Comparison of ENCODE assay signal across 10 cellular contexts in the genomic region with DNA sequence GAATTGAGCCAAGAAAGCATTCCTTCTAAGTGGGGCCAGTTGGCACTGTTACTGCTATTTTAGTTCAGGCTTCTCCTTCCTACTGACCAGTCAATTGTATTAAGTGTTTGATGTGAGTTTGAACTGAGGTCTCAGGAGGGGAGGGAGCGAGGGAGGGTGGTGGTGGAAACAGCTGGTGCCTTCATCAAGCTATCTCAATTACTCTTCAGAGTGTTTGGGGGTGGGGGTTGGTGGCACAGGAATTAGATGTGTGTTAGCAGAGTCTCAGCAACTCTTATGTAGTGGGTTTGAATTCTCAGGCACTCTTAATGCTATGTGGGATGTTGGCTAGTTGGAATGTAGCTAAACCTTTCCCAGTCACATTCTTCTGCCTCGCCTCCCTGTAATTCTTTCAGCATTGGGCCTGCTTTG. TPM values are rescaled to one million over a fixed set of nuclear protein-coding genes. Genes with fewer than 3 reads are reported as not detected.
DNase-seq lines count a peak whose midpoint lies in the region; ATAC-seq and TF ChIP-seq lines count a peak whose summit lies in the region.
"Had no signal": no experiment of that assay in that cellular context is flagged by ENCODE, and none has a peak within 500 bp of the region (broad histone marks: within the 10 kb centered on the region; RNA-seq: fewer than 3 reads in every experiment).

No MANE protein-coding gene starts in this region.

- H3K9ac ChIP-seq in neuronal stem cell (ENCODE audit: low read depth, low read length, poor library complexity), result no peak overlapping the region

- peaks cover 85% of the 10 kb centered on the region for H3F3A ChIP-seq in PC-9 (ENCODE audit: insufficient read depth, low read depth)

- H4K20me1 ChIP-seq in PC-9 (ENCODE audit: insufficient read depth), result peaks cover 13% of the 10 kb centered on the region; the same call in 1 of the 2 replicates

- intact Hi-C loops in PC-9 (cut with micrococcal nuclease; ENCODE audit: unreplicated experiment), result loop anchor here (10.0 kb wide), 2 partner anchors 451 to 1779 kb away; partner anchors contain the start of gene TNKS1BP1
- intact Hi-C loops in esophagus muscularis mucosa (cut with DNase I), result no loop called here

- peaks cover 2% of the 10 kb centered on the region for H3K79me1 ChIP-seq in neuronal stem cell (ENCODE audit: low read depth, low read length)

- H3K4me2 ChIP-seq in PC-9 (peak overlapping the region; percentile 91), neuronal stem cell (ENCODE audit: insufficient read depth, low read length, poor library complexity, severe bottlenecking) (peak overlapping the region; percentile 12)

- POLR2A ChIA-PET in PC-9 (lab: Charles Lee; ENCODE audit: unreplicated experiment), result interaction anchor here (0.6 to 0.7 kb wide), 5 partner anchors 13 to 109 kb away, joined by 3 to 6 read pairs (median 5); partner anchors contain the start of gene SELENOH

- H3K9me3 ChIP-seq in PC-9 (ENCODE audit: insufficient read depth, low read depth), result no peaks in the 10 kb centered on the region
- no peaks in the 10 kb centered on the region for H3K9me3 ChIP-seq in esophagus muscularis mucosa
- H3K9me3 ChIP-seq in neuronal stem cell (replicated peaks in 1 of 2; ENCODE audit: control insufficient read depth in 2 of 2, insufficient read depth in 1 of 2, low read depth in 1 of 2, low read length in 2 of 2), result no peaks in the 10 kb centered on the region

- H3K4me1 ChIP-seq in ACC112 (ENCODE audit: control insufficient read depth, insufficient read depth, low read length, unreplicated experiment), result peaks cover 60% of the 10 kb centered on the region
- H3K4me1 ChIP-seq in PC-9 (replicated peaks; ENCODE audit: insufficient read depth), result peaks cover 97% of the 10 kb centered on the region
- H3K4me1 ChIP-seq in esophagus muscularis mucosa, result peaks cover 93 to 100% (median 99%) of the 10 kb centered on the region in 4 donors
- peaks cover 27 to 35% of the 10 kb centered on the region in 2 donors for H3K4me1 ChIP-seq in neuronal stem cell (ENCODE audit: control insufficient read depth in 2 of 2, insufficient read depth in 1 of 2, low read depth in 1 of 2, low read length in 2 of 2)

- H2BK12ac ChIP-seq in neuronal stem cell (ENCODE audit: low read length), result no peak overlapping the region

- CTCF ChIA-PET in PC-9 (lab: Charles Lee), result interaction anchor here (0.6 kb wide), 1 partner anchor 29 kb away, joined by 3 read pairs; no protein-coding TSS in a partner anchor

- TF ChIP-seq CTCF in PC-9 (conservative IDR thresholded peaks at IDR 0.05), result no peak
- no peak for TF ChIP-seq CTCF in esophagus muscularis mucosa (IDR thresholded peaks at IDR 0.05)

- H4K8ac ChIP-seq in neuronal stem cell (ENCODE audit: low read depth, low read length), result no peak overlapping the region

- WGBS in esophagus muscularis mucosa, result 37% methylated on average over 2 of the region's 2 CpGs
- no CpG with 5 or more reads among the region's 2 CpGs for WGBS in neuronal stem cell (ENCODE audit: extremely low coverage in 2 of 2, insufficient read length in 2 of 2, insufficient replicate concordance in 1 of 2), 2 donors

- H3K18ac ChIP-seq in neuronal stem cell (ENCODE audit: low read length), result no peak overlapping the region

- no peak for TF ChIP-seq EP300 in esophagus muscularis mucosa (IDR thresholded peaks at IDR 0.05)

- H2BK5ac ChIP-seq in neuronal stem cell (ENCODE audit: low read length), result no peak overlapping the region

- no peak overlapping the region for H2AK5ac ChIP-seq in neuronal stem cell (ENCODE audit: low read depth, low read length)

- H2AFZ ChIP-seq in ACC112 (ENCODE audit: low read length, unreplicated experiment), result no peak overlapping the region
- H2AFZ ChIP-seq in PC-9, result no peak overlapping the region
- H2AFZ ChIP-seq in neuronal stem cell (ENCODE audit: low read length), result no peak overlapping the region

- no peak overlapping the region for H4K91ac ChIP-seq in neuronal stem cell (ENCODE audit: low read depth, low read length, poor library complexity)

- peak overlapping the region; percentile 96 for H3K27ac ChIP-seq in ACC112 (ENCODE audit: low read depth, low read length)
- peak overlapping the region; percentile 93 for H3K27ac ChIP-seq in PC-9
- H3K27ac ChIP-seq in esophagus muscularis mucosa (replicated peaks in 1 of 4), result peak overlapping the region; percentile 75 to 82 (median 78)
- peak overlapping the region; percentile 75 for H3K27ac ChIP-seq in neuronal stem cell (replicated peaks; ENCODE audit: low read length)

- H2BK15ac ChIP-seq in neuronal stem cell (ENCODE audit: low read length), result no peak overlapping the region

- no peaks in the 10 kb centered on the region for H3K27me3 ChIP-seq in ACC112 (ENCODE audit: insufficient read depth, low read length)
- no peaks in the 10 kb centered on the region for H3K27me3 ChIP-seq in PC-9 (ENCODE audit: insufficient read depth, low read depth)
- H3K27me3 ChIP-seq in esophagus muscularis mucosa, result no peaks in the 10 kb centered on the region
- H3K27me3 ChIP-seq in neuronal stem cell (ENCODE audit: control insufficient read depth in 3 of 3, insufficient read depth in 3 of 3, low read depth in 1 of 3, low read length in 3 of 3), result no peaks in the 10 kb centered on the region

- H3K23ac ChIP-seq in neuronal stem cell (ENCODE audit: low read depth, low read length, poor library complexity), result no peak overlapping the region

- TF ChIP-seq POLR2A in esophagus muscularis mucosa (IDR thresholded peaks at IDR 0.05; ENCODE audit: low read depth), result no peak

- H3K4ac ChIP-seq in neuronal stem cell (ENCODE audit: low read length), result no peak overlapping the region

- no TSS peak for BruUV-seq in PC-9 (replicated peaks; lab: Mats Ljungman, UMichigan)

- no peak overlapping the region for H3K14ac ChIP-seq in neuronal stem cell (ENCODE audit: low read length)

- no peak overlapping the region for H2BK120ac ChIP-seq in neuronal stem cell (ENCODE audit: low read depth, low read length)

- ATAC-seq in HG02678 (IDR thresholded peaks at IDR 0.05; ENCODE audit: unreplicated experiment) (no peak), HG03354 (IDR thresholded peaks at IDR 0.05; ENCODE audit: poor library complexity, severe bottlenecking, unreplicated experiment) (no peak)

- no peaks in the 10 kb centered on the region for H3K9me2 ChIP-seq in PC-9 (ENCODE audit: insufficient read depth)

- no peaks in the 10 kb centered on the region for H3K36me3 ChIP-seq in ACC112 (ENCODE audit: insufficient read depth, low read length)
- H3K36me3 ChIP-seq in PC-9 (ENCODE audit: low read depth), result peaks cover 11% of the 10 kb centered on the region; the same call in 1 of the 2 replicates
- no peaks in the 10 kb centered on the region for H3K36me3 ChIP-seq in esophagus muscularis mucosa
- peaks cover 0 to 27% of the 10 kb centered on the region in 2 donors for H3K36me3 ChIP-seq in neuronal stem cell (replicated peaks in 1 of 2; ENCODE audit: control insufficient read depth in 2 of 2, insufficient read depth in 2 of 2, low read length in 2 of 2)

- H3K4me3 ChIP-seq in ACC112 (ENCODE audit: low read depth, low read length), result peak overlapping the region; percentile 34; the same call in 1 of the 2 replicates
- H3K4me3 ChIP-seq in PC-9, result peak overlapping the region; percentile 2; the same call in 1 of the 2 replicates
- peak overlapping the region; percentile 9 to 20 (median 12) for H3K4me3 ChIP-seq in esophagus muscularis mucosa
- H3K4me3 ChIP-seq in neuronal stem cell (ENCODE audit: low read length in 2 of 2), result no peak overlapping the region

- H3K79me2 ChIP-seq in ACC112 (ENCODE audit: control insufficient read depth, insufficient read depth, low read length, unreplicated experiment) (peaks cover 96% of the 10 kb centered on the region), PC-9 (ENCODE audit: low read depth) (peaks cover 97% of the 10 kb centered on the region)

- peak in 1 of 2 experiments; percentile 67 for DNase-seq in PC-9
- DNase-seq in esophagus muscularis mucosa (ENCODE audit: extremely low spot score), result no peak
- DNase-seq in neuronal stem cell (ENCODE audit: low spot score), result no peak
- no peak for DNase-seq in NCI-H1436 treated with DMSO at 0.1 percent for 48 hours (lab: John Stamatoyannopoulos, UW)
- DNase-seq in T-helper 1 cell, result no peak
- DNase-seq: activated CD4-positive, CD25-positive, alpha-beta regulatory T cell treated with anti-CD3 and anti-CD28 coated beads, Interleukin-2, amount 50 U/mL, for 72 hours; NCI-H2227 treated with DMSO at 0.1 percent for 48 hours had no signal

RNA-seq across cellular contexts. Expression of gene CTNND1, which starts 14.5 kb away (rescaled TPM):
- total RNA-seq in PC-9 (2021) (340 and 413 TPM in 2 replicates), esophagus muscularis mucosa (100 to 1,000 TPM in 1 of 4 donors, 10 to 100 TPM in 3; 78.1 to 101 (median 89.5) TPM)
- polyA plus RNA-seq in neuronal stem cell (2013, experiment 1 of 2), result 80.5 TPM
- polyA plus RNA-seq in neuronal stem cell (2013, experiment 2 of 2), result 79.9 TPM

RNA-seq across cellular contexts. Expression of gene BTBD18, which starts 24.5 kb away (rescaled TPM):
- total RNA-seq in PC-9 (2021), result not detected in 2 replicates
- total RNA-seq in esophagus muscularis mucosa, result not detected
- not detected for polyA plus RNA-seq in neuronal stem cell (2013, experiment 1 of 2)
- polyA plus RNA-seq in neuronal stem cell (2013, experiment 2 of 2), result not detected

RNA-seq across cellular contexts. Expression of gene SELENOH, which starts 34.8 kb away (rescaled TPM):
- total RNA-seq in PC-9 (2021) (211 and 318 TPM in 2 replicates), esophagus muscularis mucosa (100 to 1,000 TPM in 1 of 4 donors, 10 to 100 TPM in 3; 71.4 to 109 (median 82.6) TPM)
- 227 TPM for polyA plus RNA-seq in neuronal stem cell (2013, experiment 1 of 2)
- polyA plus RNA-seq in neuronal stem cell (2013, experiment 2 of 2), result 230 TPM

Comparison
In these comparisons a context has a peak if more than half of its experiments do, and no peak if none do; other contexts are left out.
1. H3K4me3 ChIP-seq: peak in ACC112 (single experiment), PC-9 (single experiment) and esophagus muscularis mucosa (4 of 4); none in neuronal stem cell (0 of 2).
2. Peak in every context shown above with its lines, with median percentiles within 50 percentile points of each other: H3K27ac ChIP-seq.